ENCODE assay signal across 8 cellular contexts in genomic region chr6:34234667-34235604, GRCh38. TPM values are rescaled to one million over a fixed set of nuclear protein-coding genes. Genes with fewer than 3 reads are reported as not detected.
DNase-seq lines count a peak whose midpoint lies in the region; ATAC-seq lines count a peak whose summit lies in the region.

No MANE protein-coding gene starts in this region.

- H3K27ac ChIP-seq in esophagus (ENCODE audit: low read depth in 2 of 2, low read length in 1 of 2): peak overlapping the region; percentile 96 to 98
- peak overlapping the region; percentile 79 for H3K27ac ChIP-seq in rectal smooth muscle tissue (ENCODE audit: low read depth, low read length)

- peak overlapping the region; percentile 68 for H3K27ac Mint-ChIP-seq in activated CD4-positive, alpha-beta T cell treated with anti-CD3 and anti-CD28 coated beads, Interleukin-2, amount 10 ng/mL, durations not matched to agents 24 days and 14 days

- H3K36me3 Mint-ChIP-seq in activated CD4-positive, alpha-beta T cell treated with anti-CD3 and anti-CD28 coated beads, Interleukin-2, amount 10 ng/mL, durations not matched to agents 24 days and 14 days (ENCODE audit: low read depth): peaks cover 16% of the 10 kb centered on the region

- H3K27me3 ChIP-seq in esophagus (ENCODE audit: control insufficient read depth in 1 of 2, insufficient read depth in 2 of 2, low read length in 2 of 2) (no peaks in the 10 kb centered on the region), rectal smooth muscle tissue (ENCODE audit: control insufficient read depth, insufficient read depth, low read length) (no peaks in the 10 kb centered on the region)

- H3K36me3 ChIP-seq in esophagus (ENCODE audit: control insufficient read depth in 2 of 2, insufficient read depth in 2 of 2, low read length in 1 of 2) (no peaks in the 10 kb centered on the region), rectal smooth muscle tissue (ENCODE audit: control insufficient read depth, insufficient read depth, low read length) (no peaks in the 10 kb centered on the region)

- peaks cover 24% of the 10 kb centered on the region for H3K4me1 Mint-ChIP-seq in activated CD4-positive, alpha-beta T cell treated with anti-CD3 and anti-CD28 coated beads, Interleukin-2, amount 10 ng/mL, durations not matched to agents 24 days and 14 days

- no peaks in the 10 kb centered on the region for H3K9me3 Mint-ChIP-seq in activated CD4-positive, alpha-beta T cell treated with anti-CD3 and anti-CD28 coated beads, Interleukin-2, amount 10 ng/mL, durations not matched to agents 24 days and 14 days

- H3K4me3 Mint-ChIP-seq in activated CD4-positive, alpha-beta T cell treated with anti-CD3 and anti-CD28 coated beads, Interleukin-2, amount 10 ng/mL, durations not matched to agents 24 days and 14 days: no peak overlapping the region

- H3K27me3 Mint-ChIP-seq in activated CD4-positive, alpha-beta T cell treated with anti-CD3 and anti-CD28 coated beads, Interleukin-2, amount 10 ng/mL, durations not matched to agents 24 days and 14 days: no peaks in the 10 kb centered on the region

- peaks cover 2 to 8% of the 10 kb centered on the region in 2 donors for H3K4me1 ChIP-seq in esophagus (ENCODE audit: control insufficient read depth in 2 of 2, insufficient read depth in 2 of 2, low read length in 1 of 2)
- H3K4me1 ChIP-seq in rectal smooth muscle tissue (ENCODE audit: control insufficient read depth, insufficient read depth, low read length): peaks cover 5% of the 10 kb centered on the region

- WGBS in esophagus, 2 donors: 53 to 55% methylated on average over 71 to 85 of the region's 85 CpGs

- no peak overlapping the region for H3K9ac ChIP-seq in rectal smooth muscle tissue (ENCODE audit: low read length)

- DNase-seq in D341Med (ENCODE audit: low spot score): peak; percentile 28
- peak; percentile 81 for DNase-seq in activated CD4-positive, alpha-beta T cell treated with anti-CD3 and anti-CD28 coated beads, Interleukin-2, amount 10 ng/mL, durations not matched to agents 24 days and 14 days

- intact Hi-C loops in activated CD4-positive, alpha-beta T cell treated with anti-CD3 and anti-CD28 coated beads, Interleukin-2, amount 10 ng/mL, durations not matched to agents 24 days and 14 days (cut with micrococcal nuclease): loop anchor here (10.0 kb wide), 1 partner anchor 450 kb away; the partner anchor contains the start of gene LEMD2

- H3K9me3 ChIP-seq in esophagus (ENCODE audit: control insufficient read depth in 2 of 2, insufficient read depth in 1 of 2, low read depth in 1 of 2, low read length in 1 of 2): no peaks in the 10 kb centered on the region

- H3K4me3 ChIP-seq in esophagus (ENCODE audit: low read depth in 1 of 2, low read length in 2 of 2) (peak overlapping the region; percentile 59 to 81), rectal smooth muscle tissue (ENCODE audit: low read length) (no peak overlapping the region)

- ATAC-seq in GM19455 (IDR thresholded peaks at IDR 0.05; ENCODE audit: unreplicated experiment) (no peak), GM21528 (IDR thresholded peaks at IDR 0.05; ENCODE audit: low FRiP score, unreplicated experiment) (no peak), HG02884 (IDR thresholded peaks at IDR 0.05; ENCODE audit: unreplicated experiment) (no peak), GM18867 (IDR thresholded peaks at IDR 0.05; ENCODE audit: unreplicated experiment) (no peak)

RNA-seq across cellular contexts. Expression of gene HMGA1, which starts 1.7 kb away (rescaled TPM):
- total RNA-seq in activated CD4-positive, alpha-beta T cell treated with anti-CD3 and anti-CD28 coated beads, Interleukin-2, amount 10 ng/mL, durations not matched to agents 24 days and 14 days: 509 and 520 TPM in 2 replicates
- polyA plus RNA-seq in esophagus: 100 to 1,000 TPM; 202 to 211 TPM

RNA-seq across cellular contexts. Expression of gene SMIM29, which starts 13.9 kb away (rescaled TPM):
- total RNA-seq in activated CD4-positive, alpha-beta T cell treated with anti-CD3 and anti-CD28 coated beads, Interleukin-2, amount 10 ng/mL, durations not matched to agents 24 days and 14 days: 12.6 and 13.5 TPM in 2 replicates
- 10 to 100 TPM; 31.7 to 36.6 TPM for polyA plus RNA-seq in esophagus
